In genomic region chr11:12841946-12842630, GRCh38 we compare ENCODE assay signal across 8 cellular contexts.
A peak's percentile ranks its signal among the peaks of the same experiment; 100 is the strongest.
DNase-seq lines count a peak whose midpoint lies in the region; ATAC-seq, FAIRE-seq and TF ChIP-seq lines count a peak whose summit lies in the region.

No MANE protein-coding gene starts in this region.

- H4K8ac ChIP-seq in mesendoderm (ENCODE audit: low read depth, low read length) = no peak overlapping the region

- H3K23ac ChIP-seq in mesendoderm (ENCODE audit: low read length) = no peak overlapping the region

- no peak overlapping the region for H3K4me3 Mint-ChIP-seq in T-helper 17 cell

- peaks cover 13% of the 10 kb centered on the region for H3K27me3 Mint-ChIP-seq in T-helper 17 cell

- peaks cover 3% of the 10 kb centered on the region for H3K4me1 Mint-ChIP-seq in T-helper 17 cell

- no peak overlapping the region for H3K56ac ChIP-seq in mesendoderm (ENCODE audit: low read length)

- no peak for FAIRE-seq in D721Med (lab: Jason Lieb, UNC)

- H3K79me2 ChIP-seq in mesendoderm (ENCODE audit: control insufficient read depth, insufficient read depth, low read length) = peaks cover 56% of the 10 kb centered on the region

- no peak overlapping the region for H2BK15ac ChIP-seq in mesendoderm (replicated peaks; ENCODE audit: low read depth)

- no peak overlapping the region for H3K4ac ChIP-seq in mesendoderm (ENCODE audit: low read depth, low read length)

- H3K27ac Mint-ChIP-seq in T-helper 17 cell = no peak overlapping the region

- H2BK120ac ChIP-seq in mesendoderm (ENCODE audit: low read depth, low read length) = no peak overlapping the region

- no peak overlapping the region for H2BK5ac ChIP-seq in mesendoderm (ENCODE audit: low read length)

- H3K18ac ChIP-seq in mesendoderm (ENCODE audit: low read length) = peak overlapping the region; percentile 53

- no peak overlapping the region for H4K5ac ChIP-seq in mesendoderm (ENCODE audit: low read length)

- in situ Hi-C loops in astrocyte of the cerebellum (cut with HindIII; ENCODE audit: low sequenced_read_pairs) = no loop called here

- ATAC-seq in T-helper 17 cell = no peak
- ATAC-seq in activated CD4-positive, CD25-positive, alpha-beta regulatory T cell treated with anti-CD3 and anti-CD28 coated beads, Interleukin-2, amount 50 U/mL, for 24 hours = no peak

- WGBS in mesendoderm (ENCODE audit: extremely low coverage, insufficient coverage, low lambda C conversion rate) = no CpG with 5 or more reads among the region's 9 CpGs

- H3K27me3 ChIP-seq in mesendoderm (ENCODE audit: insufficient read depth, low read length, poor library complexity) = no peaks in the 10 kb centered on the region

- no peaks in the 10 kb centered on the region for H3K36me3 Mint-ChIP-seq in T-helper 17 cell (ENCODE audit: low read depth)

- no peaks in the 10 kb centered on the region for H3K9me3 ChIP-seq in T-helper 17 cell (ENCODE audit: control insufficient read depth, low read length, poor library complexity, severe bottlenecking)

- no peak overlapping the region for H3K27ac ChIP-seq in mesendoderm (ENCODE audit: low read depth, low read length)

- H3K79me1 ChIP-seq in mesendoderm (ENCODE audit: low read length) = peaks cover 22% of the 10 kb centered on the region

- H3K4me3 ChIP-seq in astrocyte of the cerebellum (ENCODE audit: low read depth, low read length) (no peak overlapping the region), mesendoderm (ENCODE audit: low read length) (no peak overlapping the region)

- no peak overlapping the region for H2AK5ac ChIP-seq in mesendoderm (ENCODE audit: low read length)

- H3K9ac ChIP-seq in mesendoderm (ENCODE audit: low read length) = no peak overlapping the region

- peak; percentile 78 for DNase-seq in DMS79 treated with DMSO at 0.1 percent for 48 hours (lab: John Stamatoyannopoulos, UW)
- peak; percentile 98 for DNase-seq in M059J (ENCODE audit: low read depth)
- peak; percentile 78 for DNase-seq in astrocyte of the cerebellum (ENCODE audit: low read depth)
- DNase-seq in mesendoderm = peak; percentile 72
- no peak for DNase-seq in D721Med (ENCODE audit: insufficient read length, low spot score)
- no peak for DNase-seq in T-helper 17 cell
- DNase-seq in SIG-M5 treated with dmso at 0.1 percent for 504 hours (lab: John Stamatoyannopoulos, UW; ENCODE audit: unreplicated experiment) = no peak

- H3K4me1 ChIP-seq in mesendoderm (ENCODE audit: control insufficient read depth, low read depth, low read length) = peaks cover 18% of the 10 kb centered on the region

- TF ChIP-seq CTCF in astrocyte of the cerebellum (IDR thresholded peaks at IDR 0.05; ENCODE audit: low read depth, low read length, missing control alignments) (no peak), D721Med (IDR thresholded peaks at IDR 0.05; ENCODE audit: insufficient read depth, missing control alignments) (no peak)

- H3K4me2 ChIP-seq in mesendoderm (ENCODE audit: low read length) = no peak overlapping the region

- H3K36me3 ChIP-seq in mesendoderm (ENCODE audit: control insufficient read depth, insufficient read depth, low read length) = no peaks in the 10 kb centered on the region

Comparison
In these comparisons a context has a peak if more than half of its experiments do, and no peak if none do; other contexts are left out.
1. DNase-seq: peak in DMS79 treated with DMSO at 0.1 percent for 48 hours (single experiment), M059J (single experiment), astrocyte of the cerebellum (single experiment) and mesendoderm (single experiment); none in D721Med (single experiment), T-helper 17 cell (0 of 3) and SIG-M5 treated with dmso at 0.1 percent for 504 hours (single experiment).